9 cellular contexts compared by ENCODE assay signal in the genomic region with DNA sequence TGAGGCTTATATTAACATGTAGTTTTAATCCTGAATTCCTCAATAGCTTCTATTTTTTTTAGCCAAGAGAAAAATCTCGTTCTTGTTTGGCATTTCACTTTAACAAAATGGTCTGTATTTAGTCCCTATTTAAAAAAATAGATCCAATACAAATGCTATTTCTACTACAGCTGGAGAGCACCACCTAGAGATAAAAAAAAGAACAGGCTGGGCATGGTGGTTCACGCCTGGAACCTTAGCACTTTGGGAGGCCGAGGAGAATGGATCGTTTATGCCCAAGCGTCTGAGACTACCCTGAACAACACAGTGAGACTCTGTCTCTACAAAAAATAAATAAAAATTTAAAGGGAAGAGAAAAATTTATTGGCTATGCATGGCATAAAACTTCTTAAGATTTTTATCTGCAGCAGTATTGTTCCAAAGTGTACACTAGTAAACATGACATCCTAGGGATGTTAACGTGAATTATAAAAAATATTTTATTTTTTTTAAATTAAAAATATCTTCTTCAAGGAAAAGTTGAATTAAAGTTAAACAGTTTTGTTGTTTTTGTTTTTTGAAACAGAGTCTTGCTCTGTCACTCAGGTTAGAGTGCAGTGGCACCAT. TPM values are rescaled to one million over a fixed set of nuclear protein-coding genes. Genes with fewer than 3 reads are reported as not detected.
DNase-seq lines count a peak whose midpoint lies in the region; TF ChIP-seq lines count a peak whose summit lies in the region.
"Had no signal": no experiment of that assay in that cellular context is flagged by ENCODE, and none has a peak within 500 bp of the region (broad histone marks: within the 10 kb centered on the region; RNA-seq: fewer than 3 reads in every experiment).

No MANE protein-coding gene starts in this region.

- H3K4me3 Mint-ChIP-seq in activated naive CD4-positive, alpha-beta T cell treated with anti-CD3 and anti-CD28 coated beads for 36 hours: no peak overlapping the region
- H3K4me3 Mint-ChIP-seq in osteocyte (ENCODE audit: unreplicated experiment): no peak overlapping the region
- H3K4me3 Mint-ChIP-seq: activated naive CD8-positive, alpha-beta T cell treated with anti-CD3 and anti-CD28 coated beads, Interleukin-2, amount 10 ng/mL, durations not matched to agents 7 days and 5 days had no signal

- peak; percentile 25 for DNase-seq in activated naive CD4-positive, alpha-beta T cell treated with anti-CD3 and anti-CD28 coated beads for 36 hours
- DNase-seq in activated naive CD4-positive, alpha-beta T cell treated with anti-CD3 and anti-CD28 coated beads, Interleukin-2, amount 50 U/mL, for 16 hours: no peak
- DNase-seq in NCI-H226: peak; percentile 55
- peak; percentile 60 for DNase-seq in cerebellar cortex (ENCODE audit: low spot score)
- no peak for DNase-seq in osteocyte (ENCODE audit: extremely low spot score, unreplicated experiment)
- DNase-seq in stimulated activated CD4-positive, alpha-beta T cell treated with anti-CD3 and anti-CD28 coated beads, Interleukin-2, amount 100 ng/mL, for 48 hours: no peak
- no peak for DNase-seq in GF-D8 (lab: John Stamatoyannopoulos, UW)
- no peak for DNase-seq in 8988T
- DNase-seq: activated naive CD8-positive, alpha-beta T cell treated with anti-CD3 and anti-CD28 coated beads, Interleukin-2, amount 10 ng/mL, durations not matched to agents 7 days and 5 days had no signal

- H3K36me3 Mint-ChIP-seq in activated naive CD4-positive, alpha-beta T cell treated with anti-CD3 and anti-CD28 coated beads for 36 hours (ENCODE audit: low read depth): peaks cover 19% of the 10 kb centered on the region
- peaks cover 8% of the 10 kb centered on the region for H3K36me3 Mint-ChIP-seq in osteocyte (ENCODE audit: unreplicated experiment)

- no peaks in the 10 kb centered on the region for H3K9me3 Mint-ChIP-seq in activated naive CD4-positive, alpha-beta T cell treated with anti-CD3 and anti-CD28 coated beads for 36 hours
- no peaks in the 10 kb centered on the region for H3K9me3 Mint-ChIP-seq in osteocyte (ENCODE audit: unreplicated experiment)
- H3K9me3 Mint-ChIP-seq: activated naive CD8-positive, alpha-beta T cell treated with anti-CD3 and anti-CD28 coated beads, Interleukin-2, amount 10 ng/mL, durations not matched to agents 7 days and 5 days had no signal

- no peak overlapping the region for H3K27ac Mint-ChIP-seq in activated naive CD4-positive, alpha-beta T cell treated with anti-CD3 and anti-CD28 coated beads for 36 hours
- H3K27ac Mint-ChIP-seq in osteocyte (ENCODE audit: unreplicated experiment): peak overlapping the region; percentile 27
- H3K27ac Mint-ChIP-seq: activated naive CD8-positive, alpha-beta T cell treated with anti-CD3 and anti-CD28 coated beads, Interleukin-2, amount 10 ng/mL, durations not matched to agents 7 days and 5 days had no signal

- peaks cover 15% of the 10 kb centered on the region for H3K4me1 Mint-ChIP-seq in activated naive CD4-positive, alpha-beta T cell treated with anti-CD3 and anti-CD28 coated beads for 36 hours (ENCODE audit: low read depth)
- peaks cover 15% of the 10 kb centered on the region for H3K4me1 Mint-ChIP-seq in osteocyte (ENCODE audit: unreplicated experiment)

- intact Hi-C loops in activated naive CD4-positive, alpha-beta T cell treated with anti-CD3 and anti-CD28 coated beads for 36 hours (cut with micrococcal nuclease): loop anchor here (1.0 to 5.0 kb wide), 4 partner anchors 112 to 1732 kb away; a partner anchor contains a TSS

- CTCF ChIA-PET in activated naive CD4-positive, alpha-beta T cell treated with anti-CD3 and anti-CD28 coated beads for 36 hours (lab: Charles Lee): interaction anchor here (0.6 to 3.3 kb wide), 10 partner anchors 34 to 243 kb away, joined by 3 to 19 read pairs (median 4); a partner anchor contains a TSS

- no peaks in the 10 kb centered on the region for H3K27me3 Mint-ChIP-seq in activated naive CD4-positive, alpha-beta T cell treated with anti-CD3 and anti-CD28 coated beads for 36 hours (ENCODE audit: low read depth)
- no peaks in the 10 kb centered on the region for H3K27me3 Mint-ChIP-seq in osteocyte (ENCODE audit: unreplicated experiment)
- H3K27me3 Mint-ChIP-seq: activated naive CD8-positive, alpha-beta T cell treated with anti-CD3 and anti-CD28 coated beads, Interleukin-2, amount 10 ng/mL, durations not matched to agents 7 days and 5 days had no signal

- peak; percentile 69 for TF ChIP-seq CTCF in osteocyte (IDR thresholded peaks at IDR 0.05)

RNA-seq across cellular contexts. Expression of a gene that starts 4.4 kb away (rescaled TPM):
- total RNA-seq in activated naive CD4-positive, alpha-beta T cell treated with anti-CD3 and anti-CD28 coated beads for 36 hours: 10 to 100 TPM; 12.1 to 16.4 TPM
- total RNA-seq in osteocyte: 22.0 and 22.4 TPM in 2 replicates

RNA-seq across cellular contexts. Expression of a gene that starts 5.1 kb away (rescaled TPM):
- total RNA-seq in activated naive CD4-positive, alpha-beta T cell treated with anti-CD3 and anti-CD28 coated beads for 36 hours: 100 to 1,000 TPM; 231 to 242 TPM
- total RNA-seq in osteocyte: 129 and 130 TPM in 2 replicates

RNA-seq across cellular contexts. Expression of a gene that starts 59.9 kb away (rescaled TPM):
- 10 to 100 TPM; 46.0 to 48.8 TPM for total RNA-seq in activated naive CD4-positive, alpha-beta T cell treated with anti-CD3 and anti-CD28 coated beads for 36 hours
- total RNA-seq in osteocyte: 85.1 and 87.4 TPM in 2 replicates

Comparison
In these comparisons a context has a peak if more than half of its experiments do, and no peak if none do; other contexts are left out.
1. DNase-seq: peak in activated naive CD4-positive, alpha-beta T cell treated with anti-CD3 and anti-CD28 coated beads for 36 hours (single experiment), NCI-H226 (single experiment) and cerebellar cortex (single experiment); none in activated naive CD4-positive, alpha-beta T cell treated with anti-CD3 and anti-CD28 coated beads, Interleukin-2, amount 50 U/mL, for 16 hours (single experiment), osteocyte (single experiment), stimulated activated CD4-positive, alpha-beta T cell treated with anti-CD3 and anti-CD28 coated beads, Interleukin-2, amount 100 ng/mL, for 48 hours (0 of 2), GF-D8 (single experiment) and 8988T (single experiment).